ENCODE assay signal across 16 cellular contexts in genomic region chr12:76259071-76259470, GRCh38.
DNase-seq lines count a peak whose midpoint lies in the region; ATAC-seq and TF ChIP-seq lines count a peak whose summit lies in the region.
"Had no signal": no experiment of that assay in that cellular context is flagged by ENCODE, and none has a peak within 500 bp of the region (broad histone marks: within the 10 kb centered on the region; RNA-seq: fewer than 3 reads in every experiment).

No MANE protein-coding gene starts in this region.

- DNase-seq in AG20443 (ENCODE audit: low spot score) (peak; percentile 37), fibroblast of pulmonary artery (ENCODE audit: low read depth) (peak; percentile 54), prostate gland (ENCODE audit: low spot score) (no peak), globus pallidus (ENCODE audit: low spot score) (no peak), NCI-H1105 treated with DMSO at 0.1 percent for 48 hours (lab: John Stamatoyannopoulos, UW) (no peak)
- DNase-seq in stimulated activated effector memory CD8-positive, alpha-beta T cell treated with anti-CD3 and anti-CD28 coated beads, Interleukin-12 subunit alpha, Interleukin-12 subunit beta, amount 100 ng/mL, for 72 hours (ENCODE audit: low spot score in 2 of 2), result no peak
- DNase-seq in activated CD4-positive, alpha-beta T cell treated with anti-CD3 and anti-CD28 coated beads, Interleukin-2, amount 10 ng/mL, durations not matched to agents 7 days and 5 days, result no peak
- DNase-seq: activated CD4-positive, alpha-beta T cell treated with anti-CD3 and anti-CD28 coated beads, Interleukin-2, amount 50 U/mL, for 1 hour; DMS153; OCI-M1; posterior cingulate gyrus; stimulated activated CD8-positive, alpha-beta memory T cell treated with anti-CD3 and anti-CD28 coated beads, Interleukin-4, amount 100 ng/mL, for 48 hours had no signal

- intact Hi-C loops in prostate gland (cut with DNase I), result loop anchor here (2.0 to 10.0 kb wide), 4 partner anchors 88 to 1676 kb away; partner anchors contain the start of genes BBS10, NAP1L1 and PHLDA1

- no peaks in the 10 kb centered on the region for H3K4me1 Mint-ChIP-seq in stimulated activated effector memory CD8-positive, alpha-beta T cell treated with anti-CD3 and anti-CD28 coated beads, Interleukin-12 subunit alpha, Interleukin-12 subunit beta, amount 100 ng/mL, for 72 hours
- no peaks in the 10 kb centered on the region for H3K4me1 Mint-ChIP-seq in activated CD4-positive, alpha-beta T cell treated with anti-CD3 and anti-CD28 coated beads, Interleukin-2, amount 10 ng/mL, durations not matched to agents 7 days and 5 days
- H3K4me1 Mint-ChIP-seq: B cell had no signal

- TF ChIP-seq CTCF in fibroblast of pulmonary artery (IDR thresholded peaks at IDR 0.05; ENCODE audit: low read length, missing control alignments) (no peak), prostate gland (IDR thresholded peaks at IDR 0.05) (no peak)

- peak overlapping the region; percentile 65 to 72 for H3K27ac ChIP-seq in prostate gland
- H3K27ac ChIP-seq: ascending aorta, vagina had no signal

- H3K4me3 ChIP-seq in fibroblast of pulmonary artery (replicated peaks; ENCODE audit: low read depth, low read length) (no peak overlapping the region), prostate gland (no peak overlapping the region)
- H3K4me3 ChIP-seq: ascending aorta, vagina had no signal

- H3K4me1 ChIP-seq in prostate gland (replicated peaks), result no peaks in the 10 kb centered on the region

- no peaks in the 10 kb centered on the region for H3K9me3 ChIP-seq in prostate gland
- H3K9me3 ChIP-seq: vagina had no signal

- CTCF ChIA-PET in activated CD4-positive, alpha-beta T cell treated with anti-CD3 and anti-CD28 coated beads, Interleukin-2, amount 10 ng/mL, durations not matched to agents 7 days and 5 days (lab: Charles Lee), result interaction anchor here (1.1 kb wide), 1 partner anchor 8 kb away, joined by 3 read pairs; no protein-coding TSS in a partner anchor

- H3K4me3 Mint-ChIP-seq in stimulated activated effector memory CD8-positive, alpha-beta T cell treated with anti-CD3 and anti-CD28 coated beads, Interleukin-12 subunit alpha, Interleukin-12 subunit beta, amount 100 ng/mL, for 72 hours, result no peak overlapping the region
- no peak overlapping the region for H3K4me3 Mint-ChIP-seq in activated CD4-positive, alpha-beta T cell treated with anti-CD3 and anti-CD28 coated beads, Interleukin-2, amount 10 ng/mL, durations not matched to agents 7 days and 5 days
- H3K4me3 Mint-ChIP-seq: B cell had no signal

- POLR2A ChIA-PET in activated CD4-positive, alpha-beta T cell treated with anti-CD3 and anti-CD28 coated beads, Interleukin-2, amount 10 ng/mL, durations not matched to agents 7 days and 5 days (lab: Charles Lee), result no interaction called here

- peak; percentile 55 for ATAC-seq in SK-N-SH treated with all-trans-retinoic acid at 6 μM for 48 hours
- ATAC-seq in stimulated activated effector memory CD8-positive, alpha-beta T cell treated with anti-CD3 and anti-CD28 coated beads, Interleukin-12 subunit alpha, Interleukin-12 subunit beta, amount 100 ng/mL, for 72 hours, result no peak

- 40% methylated on average over 1 of the region's 1 CpG for WGBS in prostate gland

- no peak for TF ChIP-seq POLR2A in prostate gland (IDR thresholded peaks at IDR 0.05)

- no peaks in the 10 kb centered on the region for H3K36me3 ChIP-seq in prostate gland
- H3K36me3 ChIP-seq: ascending aorta, vagina had no signal

- no peak overlapping the region for H3K27ac Mint-ChIP-seq in stimulated activated effector memory CD8-positive, alpha-beta T cell treated with anti-CD3 and anti-CD28 coated beads, Interleukin-12 subunit alpha, Interleukin-12 subunit beta, amount 100 ng/mL, for 72 hours
- no peak overlapping the region for H3K27ac Mint-ChIP-seq in activated CD4-positive, alpha-beta T cell treated with anti-CD3 and anti-CD28 coated beads, Interleukin-2, amount 10 ng/mL, durations not matched to agents 7 days and 5 days
- H3K27ac Mint-ChIP-seq: B cell had no signal

- no peaks in the 10 kb centered on the region for H3K27me3 ChIP-seq in prostate gland (replicated peaks; ENCODE audit: insufficient read depth)
- H3K27me3 ChIP-seq: ascending aorta, vagina had no signal

- H3K27me3 Mint-ChIP-seq in activated CD4-positive, alpha-beta T cell treated with anti-CD3 and anti-CD28 coated beads, Interleukin-2, amount 10 ng/mL, durations not matched to agents 7 days and 5 days, result peaks cover 8% of the 10 kb centered on the region

- H3K36me3 Mint-ChIP-seq in stimulated activated effector memory CD8-positive, alpha-beta T cell treated with anti-CD3 and anti-CD28 coated beads, Interleukin-12 subunit alpha, Interleukin-12 subunit beta, amount 100 ng/mL, for 72 hours, result no peaks in the 10 kb centered on the region
- no peaks in the 10 kb centered on the region for H3K36me3 Mint-ChIP-seq in activated CD4-positive, alpha-beta T cell treated with anti-CD3 and anti-CD28 coated beads, Interleukin-2, amount 10 ng/mL, durations not matched to agents 7 days and 5 days (ENCODE audit: low read depth)

- H3K9me3 Mint-ChIP-seq in stimulated activated effector memory CD8-positive, alpha-beta T cell treated with anti-CD3 and anti-CD28 coated beads, Interleukin-12 subunit alpha, Interleukin-12 subunit beta, amount 100 ng/mL, for 72 hours, result no peaks in the 10 kb centered on the region
- no peaks in the 10 kb centered on the region for H3K9me3 Mint-ChIP-seq in activated CD4-positive, alpha-beta T cell treated with anti-CD3 and anti-CD28 coated beads, Interleukin-2, amount 10 ng/mL, durations not matched to agents 7 days and 5 days

TF ChIP-seq in SK-N-SH treated with all-trans-retinoic acid at 6 μM for 48 hours, 23 proteins besides CTCF, POLR2A, EP300 and RAD21:
- TF ChIP-seq CSDC2 (CRISPR knock-in tag; IDR thresholded peaks at IDR 0.05), result no peak
- TF ChIP-seq, protein P1, sequence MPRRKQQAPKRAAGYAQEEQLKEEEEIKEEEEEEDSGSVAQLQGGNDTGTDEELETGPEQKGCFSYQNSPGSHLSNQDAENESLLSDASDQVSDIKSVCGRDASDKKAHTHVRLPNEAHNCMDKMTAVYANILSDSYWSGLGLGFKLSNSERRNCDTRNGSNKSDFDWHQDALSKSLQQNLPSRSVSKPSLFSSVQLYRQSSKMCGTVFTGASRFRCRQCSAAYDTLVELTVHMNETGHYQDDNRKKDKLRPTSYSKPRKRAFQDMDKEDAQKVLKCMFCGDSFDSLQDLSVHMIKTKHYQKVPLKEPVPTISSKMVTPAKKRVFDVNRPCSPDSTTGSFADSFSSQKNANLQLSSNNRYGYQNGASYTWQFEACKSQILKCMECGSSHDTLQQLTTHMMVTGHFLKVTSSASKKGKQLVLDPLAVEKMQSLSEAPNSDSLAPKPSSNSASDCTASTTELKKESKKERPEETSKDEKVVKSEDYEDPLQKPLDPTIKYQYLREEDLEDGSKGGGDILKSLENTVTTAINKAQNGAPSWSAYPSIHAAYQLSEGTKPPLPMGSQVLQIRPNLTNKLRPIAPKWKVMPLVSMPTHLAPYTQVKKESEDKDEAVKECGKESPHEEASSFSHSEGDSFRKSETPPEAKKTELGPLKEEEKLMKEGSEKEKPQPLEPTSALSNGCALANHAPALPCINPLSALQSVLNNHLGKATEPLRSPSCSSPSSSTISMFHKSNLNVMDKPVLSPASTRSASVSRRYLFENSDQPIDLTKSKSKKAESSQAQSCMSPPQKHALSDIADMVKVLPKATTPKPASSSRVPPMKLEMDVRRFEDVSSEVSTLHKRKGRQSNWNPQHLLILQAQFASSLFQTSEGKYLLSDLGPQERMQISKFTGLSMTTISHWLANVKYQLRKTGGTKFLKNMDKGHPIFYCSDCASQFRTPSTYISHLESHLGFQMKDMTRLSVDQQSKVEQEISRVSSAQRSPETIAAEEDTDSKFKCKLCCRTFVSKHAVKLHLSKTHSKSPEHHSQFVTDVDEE (CRISPR knock-in tag; IDR thresholded peaks at IDR 0.05), result no peak
- TF ChIP-seq ARNTL (CRISPR knock-in tag; IDR thresholded peaks at IDR 0.05; ENCODE audit: borderline replicate concordance, low read depth), result no peak
- no peak for TF ChIP-seq OSR1 (CRISPR knock-in tag; IDR thresholded peaks at IDR 0.05)
- no peak for TF ChIP-seq ISL1 (CRISPR knock-in tag; IDR thresholded peaks at IDR 0.05)
- TF ChIP-seq BACH2 (CRISPR knock-in tag; IDR thresholded peaks at IDR 0.05; ENCODE audit: borderline replicate concordance), result no peak
- no peak for TF ChIP-seq SNAI2 (CRISPR knock-in tag; IDR thresholded peaks at IDR 0.05)
- no peak for TF ChIP-seq CREB5 (CRISPR knock-in tag; IDR thresholded peaks at IDR 0.05; ENCODE audit: low read depth)
- no peak for TF ChIP-seq TCF4 (CRISPR knock-in tag; IDR thresholded peaks at IDR 0.05; ENCODE audit: borderline replicate concordance)
- no peak for TF ChIP-seq CSRNP3 (CRISPR knock-in tag; IDR thresholded peaks at IDR 0.05)
- no peak for TF ChIP-seq RARB (CRISPR knock-in tag; IDR thresholded peaks at IDR 0.05)
- TF ChIP-seq ZFP30 (CRISPR knock-in tag; IDR thresholded peaks at IDR 0.05), result no peak
TF ChIP-seq in SK-N-SH treated with all-trans-retinoic acid at 6 μM for 48 hours: peak in this region for 0.

Comparison
In these comparisons a context has a peak if more than half of its experiments do, and no peak if none do; other contexts are left out.
1. DNase-seq: peak in AG20443 (single experiment) and fibroblast of pulmonary artery (single experiment); none in prostate gland (single experiment), stimulated activated effector memory CD8-positive, alpha-beta T cell treated with anti-CD3 and anti-CD28 coated beads, Interleukin-12 subunit alpha, Interleukin-12 subunit beta, amount 100 ng/mL, for 72 hours (0 of 2), globus pallidus (single experiment), activated CD4-positive, alpha-beta T cell treated with anti-CD3 and anti-CD28 coated beads, Interleukin-2, amount 10 ng/mL, durations not matched to agents 7 days and 5 days (single experiment) and NCI-H1105 treated with DMSO at 0.1 percent for 48 hours (single experiment).